ENCODE assay signal across 8 cellular contexts in the genomic region with DNA sequence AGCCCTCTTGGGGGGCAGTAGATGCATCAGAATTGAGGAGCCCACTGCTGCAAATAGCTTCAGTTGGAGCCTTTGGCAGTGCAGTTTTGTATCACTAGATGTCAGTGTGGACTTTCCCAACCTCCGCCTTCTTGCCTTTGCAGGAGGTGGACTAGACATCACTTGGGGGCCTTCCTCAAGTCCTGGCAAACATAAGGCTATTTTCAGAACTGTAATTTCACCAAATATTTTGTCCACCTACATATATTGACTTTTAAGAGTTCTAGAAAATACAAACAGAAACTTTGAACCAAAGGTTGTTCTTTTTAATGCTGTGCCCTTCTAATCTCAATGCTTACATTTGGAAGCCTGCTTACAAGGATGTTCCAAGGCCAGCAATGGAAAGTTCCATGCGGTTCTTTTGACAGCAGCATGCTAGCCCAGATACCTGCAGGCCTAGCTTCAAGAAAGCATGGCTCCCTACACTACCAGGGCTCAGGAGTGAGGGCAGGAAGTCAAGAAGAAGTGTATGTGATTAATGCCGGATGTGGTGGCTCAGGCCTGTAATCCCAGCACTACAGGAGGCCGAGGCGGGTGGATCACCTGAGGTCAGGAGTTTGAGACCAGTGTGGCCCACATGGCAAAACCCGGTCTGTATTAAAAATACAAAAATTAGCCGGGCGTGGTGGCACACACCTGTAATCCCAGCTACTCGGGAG. TPM values are rescaled to one million over a fixed set of nuclear protein-coding genes. Genes with fewer than 3 reads are reported as not detected.
DNase-seq lines count a peak whose midpoint lies in the region; ATAC-seq and TF ChIP-seq lines count a peak whose summit lies in the region.

No MANE protein-coding gene starts in this region.

- TF ChIP-seq CTCF in gastrocnemius medialis (IDR thresholded peaks at IDR 0.05 in 4 of 5, conservative IDR thresholded peaks at IDR 0.05 in 1 of 5), result peak; percentile 18 to 62 (median 49)

- H3K9me3 ChIP-seq in adipocyte (ENCODE audit: control insufficient read depth, low read length) (no peaks in the 10 kb centered on the region), gastrocnemius medialis (no peaks in the 10 kb centered on the region)

- H3K36me3 ChIP-seq in adipocyte (ENCODE audit: control insufficient read depth, insufficient read depth, low read length, severe bottlenecking) (no peaks in the 10 kb centered on the region), gastrocnemius medialis (no peaks in the 10 kb centered on the region)

- H3K27ac ChIP-seq in gastrocnemius medialis, result no peak overlapping the region

- ATAC-seq in left ventricle myocardium superior (peak; percentile 63), gastrocnemius medialis (peak in 1 of 2 donors; percentile 53), GM19328 (IDR thresholded peaks at IDR 0.05; ENCODE audit: unreplicated experiment) (no peak)

- no peak overlapping the region for H3K4me3 ChIP-seq in adipocyte (ENCODE audit: low read length)
- no peak overlapping the region for H3K4me3 ChIP-seq in gastrocnemius medialis

- in situ Hi-C loops in gastrocnemius medialis (cut with MboI; ENCODE audit: low sequenced_read_pairs in 4 of 4), result loop anchor here in 3 of 4 donors (5.0 to 10.0 kb wide), 2 partner anchors 112 to 136 kb away; no protein-coding TSS in a partner anchor

- no peaks in the 10 kb centered on the region for H3K4me1 ChIP-seq in adipocyte (ENCODE audit: control insufficient read depth, insufficient read depth, low read length)
- peaks cover 14 to 18% of the 10 kb centered on the region in 2 donors for H3K4me1 ChIP-seq in gastrocnemius medialis

- TF ChIP-seq POLR2A in gastrocnemius medialis (IDR thresholded peaks at IDR 0.05), result no peak

- H3K9ac ChIP-seq in adipocyte (ENCODE audit: low read length), result no peak overlapping the region

- intact Hi-C loops in left ventricle myocardium superior (cut with micrococcal nuclease), result loop anchor here (2.0 kb wide), 1 partner anchor 136 kb away; no protein-coding TSS in a partner anchor
- intact Hi-C loops in gastrocnemius medialis (cut with DNase I; ENCODE audit: low total_unique reads), result loop anchor here (1.0 to 2.0 kb wide), 2 partner anchors 137 to 288 kb away; no protein-coding TSS in a partner anchor

- H3K27me3 ChIP-seq in adipocyte (replicated peaks; ENCODE audit: control insufficient read depth, insufficient read depth, low read length), result no peaks in the 10 kb centered on the region
- H3K27me3 ChIP-seq in gastrocnemius medialis, result no peaks in the 10 kb centered on the region

- DNase-seq in SIG-M5 treated with dmso at 0.1 percent for 504 hours (lab: John Stamatoyannopoulos, UW; ENCODE audit: unreplicated experiment) (peak; percentile 54), SIG-M5 (lab: John Stamatoyannopoulos, UW) (no peak), HT-29 (ENCODE audit: low spot score) (peak; percentile 77), SHP77 treated with DMSO at 0.1 percent for 48 hours (lab: John Stamatoyannopoulos, UW) (peak; percentile 50), adipocyte (ENCODE audit: low read depth) (peak; percentile 77), left ventricle myocardium superior (no peak), gastrocnemius medialis (peak in 1 of 2 donors; percentile 11)

RNA-seq across cellular contexts. Expression of gene ZNRF2, which starts 8.0 kb away (rescaled TPM):
- total RNA-seq in HT-29 (2014; rRNA removed; shearing (Covaris generic)), result 37.5 and 38.5 TPM in 2 replicates
- 8.6 TPM for total RNA-seq in left ventricle myocardium superior
- total RNA-seq in gastrocnemius medialis, result 10 to 100 TPM in 3 of 4 donors, 1 to 10 TPM in 1; 9.6 to 19.3 (median 17.4) TPM

Comparison
In these comparisons a context has a peak if more than half of its experiments do, and no peak if none do; other contexts are left out.
1. DNase-seq: peak in SIG-M5 treated with dmso at 0.1 percent for 504 hours (single experiment), HT-29 (single experiment), SHP77 treated with DMSO at 0.1 percent for 48 hours (single experiment) and adipocyte (single experiment); none in SIG-M5 (single experiment) and left ventricle myocardium superior (single experiment).